Comparison of ENCODE assay signal across 12 cellular contexts in the genomic region with DNA sequence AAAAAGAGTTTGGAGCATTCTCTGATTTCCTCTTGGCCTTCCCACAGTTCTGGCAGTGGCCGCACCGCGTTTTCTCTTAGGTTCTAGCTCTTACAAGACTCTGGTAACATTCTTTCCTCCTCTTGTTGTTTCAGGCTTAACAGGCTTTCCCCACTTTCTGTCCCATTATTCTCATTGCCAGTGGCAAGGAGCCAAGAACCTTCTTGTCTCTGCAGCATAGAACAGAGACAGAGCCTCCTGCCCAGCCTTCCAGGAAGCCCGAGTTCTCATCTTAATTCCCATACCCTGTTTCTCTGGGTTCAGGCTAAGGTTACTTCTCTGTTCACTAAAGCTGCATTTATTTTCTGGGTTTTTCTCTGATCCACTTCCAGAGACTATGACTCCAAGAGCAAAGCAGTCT.
DNase-seq lines count a peak whose midpoint lies in the region; ATAC-seq and TF ChIP-seq lines count a peak whose summit lies in the region.
"Had no signal": no experiment of that assay in that cellular context is flagged by ENCODE, and none has a peak within 500 bp of the region (broad histone marks: within the 10 kb centered on the region; RNA-seq: fewer than 3 reads in every experiment).

No MANE protein-coding gene starts in this region.

- H3K4me1 ChIP-seq in thyroid gland: peaks cover 4 to 17% of the 10 kb centered on the region in 2 donors

- no peaks in the 10 kb centered on the region for H3K4me1 Mint-ChIP-seq in activated CD4-positive, alpha-beta T cell treated with anti-CD3 and anti-CD28 coated beads for 36 hours
- H3K4me1 Mint-ChIP-seq: immature natural killer cell had no signal

- WGBS in thyroid gland, 2 donors: 21 to 22% methylated on average over 4 of the region's 4 CpGs

- H3K9me3 ChIP-seq in thyroid gland: no peaks in the 10 kb centered on the region
- H3K9me3 ChIP-seq: neutrophil had no signal

- no peak for TF ChIP-seq POLR2A in thyroid gland (IDR thresholded peaks at IDR 0.05)

- no peak overlapping the region for H3K4me3 Mint-ChIP-seq in activated CD4-positive, alpha-beta T cell treated with anti-CD3 and anti-CD28 coated beads for 36 hours
- H3K4me3 Mint-ChIP-seq: immature natural killer cell had no signal

- no peaks in the 10 kb centered on the region for H3K27me3 ChIP-seq in thyroid gland
- H3K27me3 ChIP-seq: neutrophil had no signal

- no peaks in the 10 kb centered on the region for H3K9me3 Mint-ChIP-seq in activated CD4-positive, alpha-beta T cell treated with anti-CD3 and anti-CD28 coated beads for 36 hours (ENCODE audit: low read depth)
- H3K9me3 Mint-ChIP-seq: immature natural killer cell had no signal

- H3K4me3 ChIP-seq in thyroid gland (replicated peaks in 1 of 3): no peak overlapping the region

- H3K27ac ChIP-seq in thyroid gland: peak overlapping the region in 1 of 3 donors; percentile 74
- H3K27ac ChIP-seq: neutrophil had no signal

- H3K27ac Mint-ChIP-seq in activated CD4-positive, alpha-beta T cell treated with anti-CD3 and anti-CD28 coated beads for 36 hours: no peak overlapping the region
- H3K27ac Mint-ChIP-seq: immature natural killer cell had no signal

- H3K36me3 Mint-ChIP-seq in activated CD4-positive, alpha-beta T cell treated with anti-CD3 and anti-CD28 coated beads for 36 hours (ENCODE audit: low read depth): no peaks in the 10 kb centered on the region
- H3K36me3 Mint-ChIP-seq: immature natural killer cell had no signal

- ATAC-seq in activated CD4-positive, alpha-beta T cell treated with anti-CD3 and anti-CD28 coated beads for 36 hours: no peak

- POLR2A ChIA-PET in activated CD4-positive, alpha-beta T cell treated with anti-CD3 and anti-CD28 coated beads for 36 hours (lab: Charles Lee): no interaction called here

- intact Hi-C loops in thyroid gland (cut with DNase I): no loop called here
- intact Hi-C loops in activated CD4-positive, alpha-beta T cell treated with anti-CD3 and anti-CD28 coated beads for 36 hours (cut with DNase I, micrococcal nuclease): no loop called here

- CTCF ChIA-PET in activated CD4-positive, alpha-beta T cell treated with anti-CD3 and anti-CD28 coated beads for 36 hours (lab: Charles Lee): interaction anchor here (0.9 kb wide), 1 partner anchor 40 kb away, joined by 3 read pairs; no protein-coding TSS in a partner anchor

- H3K36me3 ChIP-seq in thyroid gland: no peaks in the 10 kb centered on the region
- H3K36me3 ChIP-seq: neutrophil had no signal

- peak; percentile 50 for DNase-seq in astrocyte of the hippocampus (ENCODE audit: low read depth, low spot score)
- DNase-seq in fibroblast of the conjunctiva (ENCODE audit: low read depth): peak; percentile 63
- peak; percentile 14 for DNase-seq in myocyte (ENCODE audit: low read depth)
- peak; percentile 53 to 56 for DNase-seq in thyroid gland
- DNase-seq in AG20443 (ENCODE audit: low spot score): no peak
- DNase-seq in NCI-H1092 (lab: John Stamatoyannopoulos, UW): no peak
- no peak for DNase-seq in activated CD4-positive, alpha-beta T cell treated with anti-CD3 and anti-CD28 coated beads for 36 hours
- no peak for DNase-seq in SW480 (ENCODE audit: low spot score)
- DNase-seq: activated CD4-positive, CD25-positive, alpha-beta regulatory T cell; immature natural killer cell; NCI-H1105 had no signal

- no peaks in the 10 kb centered on the region for H3K27me3 Mint-ChIP-seq in activated CD4-positive, alpha-beta T cell treated with anti-CD3 and anti-CD28 coated beads for 36 hours

- TF ChIP-seq CTCF in thyroid gland (IDR thresholded peaks at IDR 0.05): no peak

Comparison
In these comparisons a context has a peak if more than half of its experiments do, and no peak if none do; other contexts are left out.
1. DNase-seq: peak in astrocyte of the hippocampus (single experiment), fibroblast of the conjunctiva (single experiment), myocyte (single experiment) and thyroid gland (2 of 2); none in AG20443 (single experiment), NCI-H1092 (single experiment), activated CD4-positive, alpha-beta T cell treated with anti-CD3 and anti-CD28 coated beads for 36 hours (single experiment) and SW480 (single experiment).